7 cellular contexts compared by ENCODE assay signal in the genomic region with DNA sequence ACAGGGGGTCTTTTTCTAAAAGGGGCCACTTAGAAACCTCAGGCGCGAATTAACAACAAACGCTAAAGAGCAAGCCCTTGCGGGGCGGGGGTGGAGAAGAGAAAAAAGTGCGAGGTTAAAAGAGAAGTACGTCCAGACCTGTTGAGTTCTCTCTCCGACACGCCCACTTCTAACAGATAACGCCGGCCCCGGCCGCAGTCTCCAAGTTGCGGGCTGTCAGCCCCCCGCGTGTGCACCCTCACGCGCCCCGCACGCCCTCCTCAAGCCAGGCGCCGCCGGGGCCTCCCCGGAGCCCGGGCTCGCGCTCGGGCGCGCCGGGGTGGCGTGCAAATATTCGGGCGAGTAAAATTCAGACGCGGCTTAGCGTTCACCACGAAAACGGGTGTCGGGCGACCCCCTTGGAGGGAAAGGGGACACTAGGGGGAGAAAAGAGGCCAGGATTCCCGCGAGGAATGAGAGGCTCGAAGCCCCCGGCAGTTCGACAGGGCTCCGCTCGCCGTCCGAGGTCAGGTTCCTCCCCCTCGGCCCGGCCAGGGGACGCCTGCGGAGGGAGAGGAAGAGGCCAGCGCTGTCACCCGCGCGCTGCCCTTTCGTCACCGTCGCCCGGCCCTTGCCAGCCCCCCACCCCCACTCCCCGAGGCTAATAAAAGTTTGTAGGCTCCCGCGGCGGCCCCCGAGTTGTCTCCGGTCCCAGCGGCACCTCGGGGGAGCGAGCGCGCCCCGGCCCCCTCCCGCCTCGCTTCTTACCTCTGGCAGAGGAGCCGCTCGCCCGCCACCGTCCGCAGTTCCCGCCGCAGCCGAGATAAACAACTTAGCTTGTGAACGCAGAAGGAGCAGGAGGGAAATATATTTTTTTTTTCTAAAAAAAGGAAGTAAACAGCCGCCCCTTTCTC. TPM values are rescaled to one million over a fixed set of nuclear protein-coding genes. Genes with fewer than 3 reads are reported as not detected.
DNase-seq lines count a peak whose midpoint lies in the region; ATAC-seq, FAIRE-seq and TF ChIP-seq lines count a peak whose summit lies in the region.

No MANE protein-coding gene starts in this region.

- ATAC-seq in GM21423 (IDR thresholded peaks at IDR 0.05; ENCODE audit: unreplicated experiment), result no peak

- peaks cover 10 to 37% (median 27%) of the 10 kb centered on the region in 4 donors for H3K4me1 ChIP-seq in liver (ENCODE audit: control insufficient read depth in 4 of 4, insufficient read depth in 4 of 4, low read length in 3 of 4)

- DNase-seq in GM18507 (ENCODE audit: extremely low spot score, insufficient read length, low read depth) (no peak), NCI-H345 (lab: John Stamatoyannopoulos, UW) (peak; percentile 63), dorsolateral prefrontal cortex (peak; percentile 39 to 70 (median 53))
- peak; percentile 44 for DNase-seq in activated CD4-positive, alpha-beta T cell treated with anti-CD3 and anti-CD28 coated beads, Interleukin-2, amount 50 U/mL, for 1 hour
- peak; percentile 55 for DNase-seq in stimulated activated CD4-positive, alpha-beta T cell treated with anti-CD3 and anti-CD28 coated beads, Interleukin-4, amount 100 ng/mL, for 1 hour

- WGBS in liver, result under 1% methylated on average over 86 of the region's 86 CpGs

- peak in 6 of 56 donors; percentile 6 to 18 (median 10) for TF ChIP-seq CTCF in dorsolateral prefrontal cortex (IDR thresholded peaks at IDR 0.05 in 54 of 56, conservative IDR thresholded peaks at IDR 0.05 in 2 of 56; ENCODE audit: low read depth in 1 of 56, partially characterized antibody in 56 of 56)
- TF ChIP-seq CTCF in liver (IDR thresholded peaks at IDR 0.05; ENCODE audit: low read depth, low read length, missing input control), result no peak

- peak overlapping the region; percentile 66 to 97 (median 88) for H3K4me3 ChIP-seq in dorsolateral prefrontal cortex
- H3K4me3 ChIP-seq in liver (ENCODE audit: low read depth in 1 of 3, low read length in 3 of 3), result peak overlapping the region; percentile 66 to 100 (median 78)

- TF ChIP-seq RAD21 in liver (IDR thresholded peaks at IDR 0.05), result peak in 1 of 2 donors; percentile 47

- peaks cover 0 to 3% (median 0%) of the 10 kb centered on the region in 4 donors for H3K36me3 ChIP-seq in liver (ENCODE audit: control insufficient read depth in 4 of 4, insufficient read depth in 3 of 4, low read depth in 1 of 4, low read length in 3 of 4)

- peak; percentile 66 for FAIRE-seq in GM18507 (lab: Jason Lieb, UNC)

- intact Hi-C loops in dorsolateral prefrontal cortex (cut with DNase I), result loop anchor here (5.0 to 10.0 kb wide), 8 partner anchors 45 to 742 kb away; a partner anchor contains a TSS

- H3K9ac ChIP-seq in liver (ENCODE audit: low read depth in 1 of 2, low read length in 2 of 2), result peak overlapping the region; percentile 63 to 86

- H3K9me3 ChIP-seq in liver (ENCODE audit: control insufficient read depth in 4 of 4, low read length in 3 of 4), result no peaks in the 10 kb centered on the region

- H3K27me3 ChIP-seq in dorsolateral prefrontal cortex (no peaks in the 10 kb centered on the region), liver (ENCODE audit: control insufficient read depth in 4 of 4, insufficient read depth in 4 of 4, low read length in 3 of 4) (no peaks in the 10 kb centered on the region)

- H3K27ac ChIP-seq in dorsolateral prefrontal cortex, result peak overlapping the region; percentile 79 to 100 (median 99)
- peak overlapping the region; percentile 97 to 99 for H3K27ac ChIP-seq in liver (ENCODE audit: low read depth in 1 of 2, low read length in 2 of 2)

TF ChIP-seq in liver, 16 proteins besides CTCF, POLR2A, EP300 and RAD21:
- TF ChIP-seq HNF4G (IDR thresholded peaks at IDR 0.05), result no peak
- no peak for TF ChIP-seq EGR1 (IDR thresholded peaks at IDR 0.05; ENCODE audit: low read depth in 2 of 2)
- no peak for TF ChIP-seq NR2F2 (IDR thresholded peaks at IDR 0.05)
- TF ChIP-seq, protein P1, sequence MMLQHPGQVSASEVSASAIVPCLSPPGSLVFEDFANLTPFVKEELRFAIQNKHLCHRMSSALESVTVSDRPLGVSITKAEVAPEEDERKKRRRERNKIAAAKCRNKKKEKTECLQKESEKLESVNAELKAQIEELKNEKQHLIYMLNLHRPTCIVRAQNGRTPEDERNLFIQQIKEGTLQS (IDR thresholded peaks at IDR 0.05), result peak; percentile 36
- TF ChIP-seq, protein P2, sequence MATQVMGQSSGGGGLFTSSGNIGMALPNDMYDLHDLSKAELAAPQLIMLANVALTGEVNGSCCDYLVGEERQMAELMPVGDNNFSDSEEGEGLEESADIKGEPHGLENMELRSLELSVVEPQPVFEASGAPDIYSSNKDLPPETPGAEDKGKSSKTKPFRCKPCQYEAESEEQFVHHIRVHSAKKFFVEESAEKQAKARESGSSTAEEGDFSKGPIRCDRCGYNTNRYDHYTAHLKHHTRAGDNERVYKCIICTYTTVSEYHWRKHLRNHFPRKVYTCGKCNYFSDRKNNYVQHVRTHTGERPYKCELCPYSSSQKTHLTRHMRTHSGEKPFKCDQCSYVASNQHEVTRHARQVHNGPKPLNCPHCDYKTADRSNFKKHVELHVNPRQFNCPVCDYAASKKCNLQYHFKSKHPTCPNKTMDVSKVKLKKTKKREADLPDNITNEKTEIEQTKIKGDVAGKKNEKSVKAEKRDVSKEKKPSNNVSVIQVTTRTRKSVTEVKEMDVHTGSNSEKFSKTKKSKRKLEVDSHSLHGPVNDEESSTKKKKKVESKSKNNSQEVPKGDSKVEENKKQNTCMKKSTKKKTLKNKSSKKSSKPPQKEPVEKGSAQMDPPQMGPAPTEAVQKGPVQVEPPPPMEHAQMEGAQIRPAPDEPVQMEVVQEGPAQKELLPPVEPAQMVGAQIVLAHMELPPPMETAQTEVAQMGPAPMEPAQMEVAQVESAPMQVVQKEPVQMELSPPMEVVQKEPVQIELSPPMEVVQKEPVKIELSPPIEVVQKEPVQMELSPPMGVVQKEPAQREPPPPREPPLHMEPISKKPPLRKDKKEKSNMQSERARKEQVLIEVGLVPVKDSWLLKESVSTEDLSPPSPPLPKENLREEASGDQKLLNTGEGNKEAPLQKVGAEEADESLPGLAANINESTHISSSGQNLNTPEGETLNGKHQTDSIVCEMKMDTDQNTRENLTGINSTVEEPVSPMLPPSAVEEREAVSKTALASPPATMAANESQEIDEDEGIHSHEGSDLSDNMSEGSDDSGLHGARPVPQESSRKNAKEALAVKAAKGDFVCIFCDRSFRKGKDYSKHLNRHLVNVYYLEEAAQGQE (IDR thresholded peaks at IDR 0.05), result no peak
- TF ChIP-seq YY1 (IDR thresholded peaks at IDR 0.05), result no peak
- TF ChIP-seq GABPA (IDR thresholded peaks at IDR 0.05 in 1 of 2, conservative IDR thresholded peaks at IDR 0.05 in 1 of 2), result no peak

RNA-seq across cellular contexts. Expression of a gene that starts 0.8 kb away (rescaled TPM):
- 100 to 1,000 TPM in 18 of 120 experiments, 10 to 100 TPM in 102; 56.9 to 114 (median 87.8) TPM for total RNA-seq in dorsolateral prefrontal cortex
- total RNA-seq in liver, result 10 to 100 TPM; 27.3 to 36.4 TPM
- polyA plus RNA-seq in liver, result 10 to 100 TPM; 24.5 to 30.7 TPM
